31 cellular contexts compared by ENCODE assay signal in genomic region chr4:186633844-186634243, GRCh38.
"Had no signal": no experiment of that assay in that cellular context is flagged by ENCODE, and none has a peak within 500 bp of the region (broad histone marks: within the 10 kb centered on the region; RNA-seq: fewer than 3 reads in every experiment).

No MANE protein-coding gene starts in this region.

- H3K4me2 ChIP-seq: smooth muscle cell had no signal

- H3K36me3 Mint-ChIP-seq: naive thymus-derived CD8-positive, alpha-beta T cell had no signal

- H3K27me3 Mint-ChIP-seq: central memory CD8-positive, alpha-beta T cell; dendritic cell treated with granulocyte-macrophage colony-stimulating factor and Interleukin-4, amounts not matched to agents 40 ng/mL and 50 ng/mL, for 4 days; naive thymus-derived CD8-positive, alpha-beta T cell; progenitor cell of endocrine pancreas; stimulated activated naive CD8-positive, alpha-beta T cell treated with anti-CD3 and anti-CD28 coated beads, Interleukin-15, amount 100 ng/mL, for 72 hours; type B pancreatic cell had no signal

- H3K9me3 ChIP-seq: colonic mucosa, heart right ventricle, lower lobe of right lung, neutrophil, right lobe of liver, suprapubic skin had no signal

- H3K79me2 ChIP-seq: parathyroid adenoma had no signal

- H3K27ac ChIP-seq: colonic mucosa, epithelial cell of prostate, heart right ventricle, lower lobe of right lung, neutrophil, parathyroid adenoma, right lobe of liver, suprapubic skin had no signal

- FAIRE-seq: urothelium cell line had no signal

- H3K4me3 ChIP-seq: colonic mucosa, heart right ventricle, lower lobe of right lung, right lobe of liver, smooth muscle cell, suprapubic skin had no signal

- H3K36me3 ChIP-seq: neutrophil had no signal

- H3K9me3 Mint-ChIP-seq: dendritic cell treated with granulocyte-macrophage colony-stimulating factor and Interleukin-4, amounts not matched to agents 40 ng/mL and 50 ng/mL, for 4 days; endodermal cell; nephron progenitor cell; type B pancreatic cell had no signal

- ATAC-seq: esophagus mucosa; heart right ventricle; left colon; left ventricle myocardium superior; lower lobe of right lung; naive thymus-derived CD8-positive, alpha-beta T cell; stimulated activated naive CD8-positive, alpha-beta T cell treated with anti-CD3 and anti-CD28 coated beads, Interleukin-15, amount 100 ng/mL, for 72 hours had no signal

- H3K4me1 Mint-ChIP-seq: central memory CD8-positive, alpha-beta T cell; naive thymus-derived CD8-positive, alpha-beta T cell; stimulated activated naive CD8-positive, alpha-beta T cell treated with anti-CD3 and anti-CD28 coated beads, Interleukin-15, amount 100 ng/mL, for 72 hours had no signal

- H3K4me3 Mint-ChIP-seq: central memory CD8-positive, alpha-beta T cell; dendritic cell treated with granulocyte-macrophage colony-stimulating factor and Interleukin-4, amounts not matched to agents 40 ng/mL and 50 ng/mL, for 4 days; endodermal cell; naive thymus-derived CD8-positive, alpha-beta T cell; nephron progenitor cell; stimulated activated naive CD8-positive, alpha-beta T cell treated with anti-CD3 and anti-CD28 coated beads, Interleukin-15, amount 100 ng/mL, for 72 hours; type B pancreatic cell had no signal

- DNase-seq: colonic mucosa; effector CD8-positive, alpha-beta T cell; endodermal cell; foreskin melanocyte; glutamatergic neuron; heart right ventricle; hippocampal formation; islet precursor cell; left colon; left ventricle myocardium superior; lower lobe of right lung; naive thymus-derived CD8-positive, alpha-beta T cell; nephron progenitor cell; right lobe of liver; stimulated activated CD4-positive, alpha-beta T cell treated with anti-CD3 and anti-CD28 coated beads, Interleukin-12 subunit alpha, Interleukin-12 subunit beta, amount 100 ng/mL, for 4 hours; stimulated activated CD4-positive, alpha-beta T cell treated with anti-CD3 and anti-CD28 coated beads, Interleukin-1b, Interleukin-23, amount 100 ng/mL, for 48 hours; stimulated activated CD4-positive, alpha-beta T cell treated with anti-CD3 and anti-CD28 coated beads, Interleukin-4, amount 100 ng/mL, for 1 hour; stimulated activated CD8-positive, alpha-beta memory T cell treated with anti-CD3 and anti-CD28 coated beads, Interleukin-4, amount 100 ng/mL, for 48 hours; stimulated activated naive CD4-positive, alpha-beta T cell; stimulated activated naive CD8-positive, alpha-beta T cell treated with anti-CD3 and anti-CD28 coated beads, Interleukin-15, amount 100 ng/mL, for 72 hours had no signal

- H2AFZ ChIP-seq: parathyroid adenoma had no signal

- H3K27me3 ChIP-seq: colonic mucosa, heart right ventricle, neutrophil, right lobe of liver, suprapubic skin had no signal

- H3K27ac Mint-ChIP-seq: dendritic cell treated with granulocyte-macrophage colony-stimulating factor and Interleukin-4, amounts not matched to agents 40 ng/mL and 50 ng/mL, for 4 days; endodermal cell; naive thymus-derived CD8-positive, alpha-beta T cell; stimulated activated naive CD8-positive, alpha-beta T cell treated with anti-CD3 and anti-CD28 coated beads, Interleukin-15, amount 100 ng/mL, for 72 hours; type B pancreatic cell had no signal

- H3K4me1 ChIP-seq: colonic mucosa, heart right ventricle, lower lobe of right lung, parathyroid adenoma, right lobe of liver, suprapubic skin had no signal

- H3K9ac ChIP-seq: parathyroid adenoma had no signal
